Comparison of ENCODE assay signal across 1 cellular context in the genomic region with DNA sequence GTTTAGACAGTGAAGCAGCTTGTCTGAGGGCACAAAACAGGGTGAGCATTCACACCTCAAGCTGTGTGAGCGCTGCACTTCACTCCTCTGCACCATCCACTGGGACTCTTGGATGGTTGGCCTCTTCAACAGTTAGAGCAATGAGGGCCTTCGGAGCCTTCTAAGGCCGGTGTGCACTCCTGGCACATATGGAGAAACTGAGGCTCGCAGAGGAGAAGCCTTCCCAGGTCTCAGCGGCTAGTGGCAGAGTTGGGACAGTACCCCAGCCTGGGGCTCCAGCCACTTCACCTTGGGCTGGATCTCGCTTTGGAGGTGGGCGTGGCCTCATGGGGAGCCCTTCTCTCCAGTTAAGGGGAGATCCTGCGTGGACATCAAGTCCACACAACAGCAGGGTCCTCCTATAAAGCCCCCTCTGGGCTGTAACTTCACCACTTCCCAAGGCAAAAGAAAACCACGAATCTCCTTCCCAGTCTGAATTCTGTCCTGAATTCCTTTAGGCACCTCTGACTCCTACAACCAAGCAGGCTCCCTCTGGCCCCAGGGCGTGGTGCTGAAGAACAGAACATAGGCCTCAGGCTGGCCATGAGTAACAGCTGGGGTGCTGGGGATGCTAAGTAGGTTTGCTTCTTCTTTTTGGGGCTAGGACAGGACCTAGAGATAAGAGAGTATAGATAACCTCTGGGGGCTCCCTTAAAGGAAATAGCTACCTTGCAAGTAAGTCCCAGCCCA.
TF ChIP-seq lines count a peak whose summit lies in the region.

No MANE protein-coding gene starts in this region.

TF ChIP-seq in IMR-90, 13 proteins besides CTCF, POLR2A, EP300 and RAD21:
- TF ChIP-seq, protein P1, sequence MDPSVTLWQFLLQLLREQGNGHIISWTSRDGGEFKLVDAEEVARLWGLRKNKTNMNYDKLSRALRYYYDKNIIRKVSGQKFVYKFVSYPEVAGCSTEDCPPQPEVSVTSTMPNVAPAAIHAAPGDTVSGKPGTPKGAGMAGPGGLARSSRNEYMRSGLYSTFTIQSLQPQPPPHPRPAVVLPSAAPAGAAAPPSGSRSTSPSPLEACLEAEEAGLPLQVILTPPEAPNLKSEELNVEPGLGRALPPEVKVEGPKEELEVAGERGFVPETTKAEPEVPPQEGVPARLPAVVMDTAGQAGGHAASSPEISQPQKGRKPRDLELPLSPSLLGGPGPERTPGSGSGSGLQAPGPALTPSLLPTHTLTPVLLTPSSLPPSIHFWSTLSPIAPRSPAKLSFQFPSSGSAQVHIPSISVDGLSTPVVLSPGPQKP (IDR thresholded peaks at IDR 0.05; ENCODE audit: borderline replicate concordance, low read depth, low read length): no peak
- TF ChIP-seq USF2 (IDR thresholded peaks at IDR 0.05; ENCODE audit: low read depth, low read length) (no peak), BHLHE40 (IDR thresholded peaks at IDR 0.05; ENCODE audit: low read depth, low read length) (no peak), FOS (IDR thresholded peaks at IDR 0.05; ENCODE audit: low read depth, low read length) (no peak), MAFK (IDR thresholded peaks at IDR 0.05; ENCODE audit: low read depth, low read length) (no peak), CEBPB (IDR thresholded peaks at IDR 0.05; ENCODE audit: low read depth, low read length) (no peak), NFE2L2 (IDR thresholded peaks at IDR 0.05; ENCODE audit: low read depth, low read length) (no peak), SMC3 (IDR thresholded peaks at IDR 0.05; ENCODE audit: low read depth, low read length) (no peak), RFX5 (IDR thresholded peaks at IDR 0.05; ENCODE audit: low read depth, low read length) (no peak), MXI1 (IDR thresholded peaks at IDR 0.05; ENCODE audit: borderline replicate concordance, low read depth, low read length) (no peak), CHD1 (IDR thresholded peaks at IDR 0.05; ENCODE audit: low read depth, low read length) (no peak), RCOR1 (IDR thresholded peaks at IDR 0.05; ENCODE audit: insufficient replicate concordance, low read length) (no peak), MAZ (IDR thresholded peaks at IDR 0.05; ENCODE audit: borderline replicate concordance, low read depth, low read length) (no peak)
